Comparison of ENCODE assay signal across 17 cellular contexts in the genomic region with DNA sequence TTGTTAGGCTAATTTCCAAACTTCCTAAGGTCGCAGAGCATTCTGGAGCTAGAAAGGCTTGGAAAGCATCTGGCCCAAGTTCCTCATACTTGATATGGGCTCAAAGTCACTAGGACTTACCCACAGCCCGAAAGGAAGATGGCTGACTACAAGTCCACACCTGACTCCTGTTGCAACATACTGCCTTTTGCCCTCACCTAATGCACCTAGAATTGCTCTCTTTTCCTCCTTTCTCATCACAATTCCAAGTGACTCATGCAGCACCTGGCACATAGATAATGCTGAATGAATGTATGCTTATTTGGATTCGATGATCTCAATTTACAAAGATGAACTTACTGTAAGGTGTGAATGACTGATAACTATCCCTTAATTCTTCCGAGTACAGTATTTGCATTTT.
DNase-seq lines count a peak whose midpoint lies in the region; ATAC-seq, FAIRE-seq and TF ChIP-seq lines count a peak whose summit lies in the region.
"Had no signal": no experiment of that assay in that cellular context is flagged by ENCODE, and none has a peak within 500 bp of the region (broad histone marks: within the 10 kb centered on the region; RNA-seq: fewer than 3 reads in every experiment).

No MANE protein-coding gene starts in this region.

- H3K27ac ChIP-seq in liver (ENCODE audit: low read depth in 1 of 2, low read length in 2 of 2), result peak overlapping the region; percentile 32 to 67
- H3K27ac ChIP-seq in HepG2 (ENCODE audit: extremely low read length, insufficient read depth, low read length), result no peak overlapping the region
- peak overlapping the region; percentile 31 to 38 for H3K27ac ChIP-seq in esophagus (ENCODE audit: low read depth in 2 of 2, low read length in 1 of 2)
- peak overlapping the region; percentile 45 for H3K27ac ChIP-seq in muscle layer of colon (ENCODE audit: low read depth, low read length)
- H3K27ac ChIP-seq: BLaER1 treated with 17β-estradiol and CSF1 and Interleukin-3, amounts not matched to agents 10 nM and 100 nM; upper lobe of right lung; VCaP had no signal

- in situ Hi-C loops in HepG2 (cut with HindIII; ENCODE audit: extremely low pct_ligation_motif_present, low pct_unique_long_range_greater_than_20kb), result loop anchor here (5.0 to 25.0 kb wide), 2 partner anchors 133 to 173 kb away; partner anchors contain the start of gene SORBS1

- TF ChIP-seq POLR2A in HepG2 (IDR thresholded peaks at IDR 0.05; ENCODE audit: insufficient read depth in 1 of 2, low read depth in 2 of 2, low read length in 2 of 2), result no peak

- H3K9ac ChIP-seq in liver (ENCODE audit: low read depth in 1 of 2, low read length in 2 of 2) (no peak overlapping the region), HepG2 (ENCODE audit: insufficient read depth, low read depth, low read length) (no peak overlapping the region), muscle layer of colon (ENCODE audit: low read length) (no peak overlapping the region)
- H3K9ac ChIP-seq: BLaER1 treated with 17β-estradiol and CSF1 and Interleukin-3, amounts not matched to agents 10 nM and 100 nM had no signal

- peaks cover 2 to 13% (median 7%) of the 10 kb centered on the region in 4 donors for H3K36me3 ChIP-seq in liver (ENCODE audit: control insufficient read depth in 4 of 4, insufficient read depth in 3 of 4, low read depth in 1 of 4, low read length in 3 of 4)
- peaks cover 22 to 74% of the 10 kb centered on the region in 2 experiments for H3K36me3 ChIP-seq in HepG2 (replicated peaks in 1 of 2; ENCODE audit: control insufficient read depth in 1 of 2, insufficient read depth in 2 of 2, low read length in 2 of 2)
- no peaks in the 10 kb centered on the region for H3K36me3 ChIP-seq in esophagus (ENCODE audit: control insufficient read depth in 2 of 2, insufficient read depth in 2 of 2, low read length in 1 of 2)
- peaks cover 55% of the 10 kb centered on the region for H3K36me3 ChIP-seq in muscle layer of colon (ENCODE audit: insufficient read depth, low read length)
- H3K36me3 ChIP-seq: upper lobe of right lung had no signal

- ATAC-seq in HepG2, result no peak
- no peak for ATAC-seq in HG03095 (IDR thresholded peaks at IDR 0.05; ENCODE audit: unreplicated experiment)

- H3K79me2 ChIP-seq in HepG2 (ENCODE audit: insufficient read depth, low read length), result no peaks in the 10 kb centered on the region

- H4K20me1 ChIP-seq in HepG2 (ENCODE audit: insufficient read depth, low read length), result no peaks in the 10 kb centered on the region
- H4K20me1 ChIP-seq: BLaER1 treated with 17β-estradiol and CSF1 and Interleukin-3, amounts not matched to agents 10 nM and 100 nM had no signal

- CTCF ChIA-PET in HepG2 (lab: Yijun Ruan, JAX; ENCODE audit: low intra/inter-chr PET ratio, low total read pairs), result interaction anchor here (1.3 to 5.2 kb wide), 2 partner anchors 54 to 172 kb away, joined by 4 to 96 read pairs; no protein-coding TSS in a partner anchor

- H3K4me3 ChIP-seq in liver (ENCODE audit: low read depth in 1 of 3, low read length in 3 of 3) (no peak overlapping the region), HepG2 (replicated peaks in 1 of 3; ENCODE audit: insufficient read depth in 1 of 3, low read depth in 2 of 3, low read length in 3 of 3) (no peak overlapping the region), esophagus (ENCODE audit: low read depth in 1 of 2, low read length in 2 of 2) (no peak overlapping the region), muscle layer of colon (ENCODE audit: low read depth in 1 of 2, low read length in 2 of 2) (no peak overlapping the region)
- H3K4me3 ChIP-seq: BLaER1 treated with 17β-estradiol and CSF1 and Interleukin-3, amounts not matched to agents 10 nM and 100 nM; lung; upper lobe of right lung had no signal

- TF ChIP-seq CTCF in liver (IDR thresholded peaks at IDR 0.05; ENCODE audit: low read depth, low read length, missing input control), result no peak
- no peak for TF ChIP-seq CTCF in HepG2 (CRISPR knock-in tag; IDR thresholded peaks at IDR 0.05)

- H3K27me3 ChIP-seq in liver (ENCODE audit: control insufficient read depth in 4 of 4, insufficient read depth in 4 of 4, low read length in 3 of 4) (no peaks in the 10 kb centered on the region), HepG2 (ENCODE audit: control insufficient read depth in 1 of 2, insufficient read depth in 2 of 2, low read length in 2 of 2) (no peaks in the 10 kb centered on the region), esophagus (ENCODE audit: control insufficient read depth in 1 of 2, insufficient read depth in 2 of 2, low read length in 2 of 2) (no peaks in the 10 kb centered on the region), muscle layer of colon (ENCODE audit: control insufficient read depth in 1 of 2, insufficient read depth in 2 of 2, low read length in 2 of 2) (no peaks in the 10 kb centered on the region)
- H3K27me3 ChIP-seq: BLaER1 treated with 17β-estradiol and CSF1 and Interleukin-3, amounts not matched to agents 10 nM and 100 nM; upper lobe of right lung had no signal

- H2AFZ ChIP-seq in HepG2 (ENCODE audit: low read length), result no peak overlapping the region

- DNase-seq in HepG2 (ENCODE audit: low spot score) (no peak), DMS79 treated with DMSO at 0.1 percent for 48 hours (lab: John Stamatoyannopoulos, UW) (no peak), hippocampal formation (lab: John Stamatoyannopoulos, UW) (no peak), GM03348 (ENCODE audit: low spot score) (no peak)
- DNase-seq: NCI-H1417 treated with DMSO at 0.1 percent for 48 hours, NCI-H2171, NCI-H524 treated with DMSO at 0.1 percent for 48 hours, upper lobe of right lung had no signal

- H3K4me2 ChIP-seq in HepG2 (ENCODE audit: low read depth, low read length), result no peak overlapping the region

- H3K4me1 ChIP-seq in liver (ENCODE audit: control insufficient read depth in 4 of 4, insufficient read depth in 4 of 4, low read length in 3 of 4) (peaks cover 0 to 37% (median 21%) of the 10 kb centered on the region in 4 donors), HepG2 (ENCODE audit: insufficient read depth, low read length) (peaks cover 17% of the 10 kb centered on the region), esophagus (ENCODE audit: control insufficient read depth in 2 of 2, insufficient read depth in 2 of 2, low read length in 1 of 2) (peaks cover 0 to 3% of the 10 kb centered on the region in 2 donors), muscle layer of colon (ENCODE audit: insufficient read depth, low read length) (peaks cover 69% of the 10 kb centered on the region)

- TF ChIP-seq RAD21 in liver (IDR thresholded peaks at IDR 0.05), result no peak
- TF ChIP-seq RAD21 in HepG2 (CRISPR knock-in tag; IDR thresholded peaks at IDR 0.05), result no peak

- POLR2A ChIA-PET in HepG2 (lab: Yijun Ruan, JAX), result no interaction called here

- BruUV-seq in HepG2 (replicated peaks; lab: Mats Ljungman, UMichigan), result no TSS peak

- WGBS in liver, result 73% methylated on average over 4 of the region's 4 CpGs
- WGBS in HepG2 (ENCODE audit: low lambda C conversion rate), result 98% methylated on average over 4 of the region's 4 CpGs
- WGBS in esophagus, 2 donors, result 52 to 56% methylated on average over 4 of the region's 4 CpGs

- H3K9me3 ChIP-seq in liver (ENCODE audit: control insufficient read depth in 4 of 4, low read length in 3 of 4) (no peaks in the 10 kb centered on the region), HepG2 (ENCODE audit: low read length) (no peaks in the 10 kb centered on the region), esophagus (ENCODE audit: control insufficient read depth in 2 of 2, insufficient read depth in 1 of 2, low read depth in 1 of 2, low read length in 1 of 2) (no peaks in the 10 kb centered on the region), muscle layer of colon (ENCODE audit: low read length) (no peaks in the 10 kb centered on the region)
- H3K9me3 ChIP-seq: BLaER1 treated with 17β-estradiol and CSF1 and Interleukin-3, amounts not matched to agents 10 nM and 100 nM; upper lobe of right lung had no signal

- intact Hi-C loops in HepG2 (cut with micrococcal nuclease; ENCODE audit: unreplicated experiment), result loop anchor here (1.0 to 10.0 kb wide), 4 partner anchors 17 to 172 kb away; partner anchors contain the start of gene SORBS1

- no peak for TF ChIP-seq EP300 in HepG2 (IDR thresholded peaks at IDR 0.05; ENCODE audit: low read depth in 2 of 2, low read length in 2 of 2)
- no peak for TF ChIP-seq EP300 in HepG2 (CRISPR knock-in tag; IDR thresholded peaks at IDR 0.05; ENCODE audit: borderline replicate concordance)

- no peak for FAIRE-seq in HepG2 (lab: Jason Lieb, UNC)
- FAIRE-seq: astrocyte, colon had no signal

TF ChIP-seq in liver, 16 proteins besides CTCF, POLR2A, EP300 and RAD21 (continues in another document):
- TF ChIP-seq HNF4G (IDR thresholded peaks at IDR 0.05), result peak; percentile 8

TF ChIP-seq in HepG2, 621 proteins besides CTCF, POLR2A, EP300 and RAD21:
- no peak for TF ChIP-seq SIX1 (CRISPR knock-in tag; IDR thresholded peaks at IDR 0.05; ENCODE audit: borderline replicate concordance)
